Comparison of ENCODE assay signal across 21 cellular contexts in the genomic region with DNA sequence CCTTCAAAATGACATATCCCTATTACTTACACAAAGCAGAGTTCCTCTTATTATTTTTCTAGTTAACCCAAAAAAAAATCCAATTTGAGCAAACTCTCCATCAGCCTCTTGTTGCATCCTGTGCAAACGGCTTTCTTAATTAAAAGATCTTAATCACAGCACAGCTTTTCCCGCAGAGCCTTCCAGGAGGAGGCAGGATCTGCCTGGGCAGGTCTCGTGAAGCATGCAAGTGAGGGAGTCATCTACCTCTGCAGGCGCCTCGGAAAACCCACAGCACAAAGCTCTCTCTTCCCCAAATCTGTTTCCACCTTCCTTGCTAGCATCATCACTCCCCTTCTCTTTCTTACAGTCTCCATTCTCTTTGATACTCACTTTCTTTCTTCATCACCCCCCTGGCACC.
"Had no signal": no experiment of that assay in that cellular context is flagged by ENCODE, and none has a peak within 500 bp of the region (broad histone marks: within the 10 kb centered on the region; RNA-seq: fewer than 3 reads in every experiment).

No MANE protein-coding gene starts in this region.

- H3K9me2 ChIP-seq: SK-N-SH had no signal

- H3K4me3 ChIP-seq: MG63 had no signal

- H3K9ac ChIP-seq: SK-N-SH had no signal

- H3K27me3 Mint-ChIP-seq: IgD-negative memory B cell had no signal

- H3K27ac Mint-ChIP-seq: IgD-negative memory B cell had no signal

- DNase-seq: KBM-7, MG63, NCI-H1092 treated with DMSO at 0.1 percent for 48 hours, NCI-H1436, NCI-H187, NCI-H2029, NCI-H2081 treated with DMSO at 0.1 percent for 48 hours, NCI-H2171, NCI-H226, NCI-H446, NCI-H510A, NCI-H524 treated with DMSO at 0.1 percent for 48 hours, NCI-H69, NCI-H774, RPMI8226, SHP77, SK-N-SH had no signal

- H3K36me3 ChIP-seq: MG63 had no signal

- H3K9me3 ChIP-seq: SK-N-SH had no signal

- H3K27me3 ChIP-seq: MG63 had no signal

- H3K4me1 Mint-ChIP-seq: IgD-negative memory B cell had no signal

- H3K4me2 ChIP-seq: SK-N-SH had no signal

- FAIRE-seq: HTR-8/SVneo, RCC 7860 had no signal

- H3K27ac ChIP-seq: HL-60 had no signal
